ENCODE assay signal across 16 cellular contexts in genomic region chr13:51978836-51979556, GRCh38. TPM values are rescaled to one million over a fixed set of nuclear protein-coding genes. Genes with fewer than 3 reads are reported as not detected.
A peak's percentile ranks its signal among the peaks of the same experiment; 100 is the strongest.
DNase-seq lines count a peak whose midpoint lies in the region; ATAC-seq and TF ChIP-seq lines count a peak whose summit lies in the region.
"Had no signal": no experiment of that assay in that cellular context is flagged by ENCODE, and none has a peak within 500 bp of the region (broad histone marks: within the 10 kb centered on the region; RNA-seq: fewer than 3 reads in every experiment).

No MANE protein-coding gene starts in this region.

- H3K4me1 ChIP-seq in right cardiac atrium (ENCODE audit: control insufficient read depth, insufficient read depth, low read length) (peaks cover 6% of the 10 kb centered on the region), upper lobe of right lung (no peaks in the 10 kb centered on the region)

- CTCF ChIA-PET in activated CD8-positive, alpha-beta T cell treated with anti-CD3 and anti-CD28 coated beads for 36 hours (lab: Charles Lee), result interaction anchor here (0.7 to 1.2 kb wide), 2 partner anchors 130 to 164 kb away, joined by 3 read pairs; no protein-coding TSS in a partner anchor
- CTCF ChIA-PET in activated CD8-positive, alpha-beta T cell treated with anti-CD3 and anti-CD28 coated beads, Interleukin-2, amount 10 ng/mL, durations not matched to agents 7 days and 5 days (lab: Charles Lee), result interaction anchor here (1.2 kb wide), 1 partner anchor 13 kb away, joined by 3 read pairs; no protein-coding TSS in a partner anchor

- H3K27me3 ChIP-seq in right cardiac atrium (ENCODE audit: control insufficient read depth, insufficient read depth) (no peaks in the 10 kb centered on the region), upper lobe of right lung (no peaks in the 10 kb centered on the region)

- no peak overlapping the region for H3K4me3 ChIP-seq in right cardiac atrium (ENCODE audit: low read length)
- H3K4me3 ChIP-seq in upper lobe of right lung, result no peak overlapping the region

- no peaks in the 10 kb centered on the region for H3K36me3 Mint-ChIP-seq in activated CD8-positive, alpha-beta T cell treated with anti-CD3 and anti-CD28 coated beads for 36 hours (ENCODE audit: low read depth)
- H3K36me3 Mint-ChIP-seq in activated CD8-positive, alpha-beta T cell treated with anti-CD3 and anti-CD28 coated beads, Interleukin-2, amount 10 ng/mL, durations not matched to agents 7 days and 5 days (ENCODE audit: low read depth), result no peaks in the 10 kb centered on the region
- H3K36me3 Mint-ChIP-seq: CD4-positive, alpha-beta memory T cell; stimulated activated naive B cell treated with anti-CD40 and anti-IgM and Interleukin-4, amounts not matched to agents 10 μg/mL and 1 μg/mL and 100 μg/mL, for 72 hours had no signal

- no peak overlapping the region for H3K27ac Mint-ChIP-seq in activated CD8-positive, alpha-beta T cell treated with anti-CD3 and anti-CD28 coated beads for 36 hours
- no peak overlapping the region for H3K27ac Mint-ChIP-seq in activated CD8-positive, alpha-beta T cell treated with anti-CD3 and anti-CD28 coated beads, Interleukin-2, amount 10 ng/mL, durations not matched to agents 7 days and 5 days
- H3K27ac Mint-ChIP-seq: stimulated activated naive B cell treated with anti-CD40 and anti-IgM and Interleukin-4, amounts not matched to agents 10 μg/mL and 1 μg/mL and 100 μg/mL, for 72 hours; T-helper 1 cell treated with Interleukin-12 subunit alpha and Interleukin-12 subunit beta and Interleukin-4 antibody, amounts not matched to agents 30 μg/mL and 1 μg/mL, for 36 hours had no signal

- no peak overlapping the region for H3K27ac ChIP-seq in right cardiac atrium (ENCODE audit: low read length)
- no peak overlapping the region for H3K27ac ChIP-seq in upper lobe of right lung
- H3K27ac ChIP-seq: KMS-11 had no signal

- H3K4me3 Mint-ChIP-seq in activated CD8-positive, alpha-beta T cell treated with anti-CD3 and anti-CD28 coated beads for 36 hours, result no peak overlapping the region
- H3K4me3 Mint-ChIP-seq in activated CD8-positive, alpha-beta T cell treated with anti-CD3 and anti-CD28 coated beads, Interleukin-2, amount 10 ng/mL, durations not matched to agents 7 days and 5 days, result no peak overlapping the region
- H3K4me3 Mint-ChIP-seq: CD4-positive, alpha-beta memory T cell; stimulated activated naive B cell treated with anti-CD40 and anti-IgM and Interleukin-4, amounts not matched to agents 10 μg/mL and 1 μg/mL and 100 μg/mL, for 72 hours; T-helper 1 cell treated with Interleukin-12 subunit alpha and Interleukin-12 subunit beta and Interleukin-4 antibody, amounts not matched to agents 30 μg/mL and 1 μg/mL, for 36 hours had no signal

- POLR2A ChIA-PET in activated CD8-positive, alpha-beta T cell treated with anti-CD3 and anti-CD28 coated beads for 36 hours (lab: Charles Lee), result interaction anchor here (0.8 kb wide), 1 partner anchor 18 kb away, joined by 3 read pairs; no protein-coding TSS in a partner anchor
- POLR2A ChIA-PET in activated CD8-positive, alpha-beta T cell treated with anti-CD3 and anti-CD28 coated beads, Interleukin-2, amount 10 ng/mL, durations not matched to agents 7 days and 5 days (lab: Charles Lee), result interaction anchor here (0.6 kb wide), 1 partner anchor 21 kb away, joined by 3 read pairs; no protein-coding TSS in a partner anchor

- WGBS in right cardiac atrium, result 50% methylated on average over 4 of the region's 4 CpGs

- DNase-seq in activated CD8-positive, alpha-beta T cell treated with anti-CD3 and anti-CD28 coated beads for 36 hours, result no peak
- no peak for DNase-seq in activated CD8-positive, alpha-beta T cell treated with anti-CD3 and anti-CD28 coated beads, Interleukin-2, amount 10 ng/mL, durations not matched to agents 7 days and 5 days
- peak in 1 of 3 donors; percentile 43 for DNase-seq in right cardiac atrium
- no peak for DNase-seq in upper lobe of right lung
- DNase-seq: activated CD4-positive, alpha-beta T cell treated with anti-CD3 and anti-CD28 coated beads for 1 hour; activated naive CD4-positive, alpha-beta T cell treated with anti-CD3 and anti-CD28 coated beads, Interleukin-2, amount 50 U/mL, for 16 hours; CD4-positive, alpha-beta memory T cell; NCI-H1436; posterior cingulate gyrus; SHP77; stimulated activated naive B cell treated with anti-CD40 and anti-IgM and Interleukin-4, amounts not matched to agents 10 μg/mL and 1 μg/mL and 100 μg/mL, for 72 hours; trophoblast cell had no signal

- no peaks in the 10 kb centered on the region for H3K9me3 ChIP-seq in right cardiac atrium (ENCODE audit: control insufficient read depth, low read length)
- no peaks in the 10 kb centered on the region for H3K9me3 ChIP-seq in upper lobe of right lung

- H3K9me3 Mint-ChIP-seq in activated CD8-positive, alpha-beta T cell treated with anti-CD3 and anti-CD28 coated beads for 36 hours, result no peaks in the 10 kb centered on the region
- no peaks in the 10 kb centered on the region for H3K9me3 Mint-ChIP-seq in activated CD8-positive, alpha-beta T cell treated with anti-CD3 and anti-CD28 coated beads, Interleukin-2, amount 10 ng/mL, durations not matched to agents 7 days and 5 days (ENCODE audit: insufficient read depth)
- H3K9me3 Mint-ChIP-seq: stimulated activated naive B cell treated with anti-CD40 and anti-IgM and Interleukin-4, amounts not matched to agents 10 μg/mL and 1 μg/mL and 100 μg/mL, for 72 hours; T-helper 1 cell treated with Interleukin-12 subunit alpha and Interleukin-12 subunit beta and Interleukin-4 antibody, amounts not matched to agents 30 μg/mL and 1 μg/mL, for 36 hours had no signal

- intact Hi-C loops in activated CD8-positive, alpha-beta T cell treated with anti-CD3 and anti-CD28 coated beads for 36 hours (cut with micrococcal nuclease), result no loop called here
- intact Hi-C loops in right cardiac atrium (cut with DNase I) (no loop called here), upper lobe of right lung (cut with DNase I) (no loop called here)

- H3K36me3 ChIP-seq in upper lobe of right lung, result no peaks in the 10 kb centered on the region

- no peak for TF ChIP-seq CTCF in activated CD8-positive, alpha-beta T cell treated with anti-CD3 and anti-CD28 coated beads for 36 hours (IDR thresholded peaks at IDR 0.05)
- no peak for TF ChIP-seq CTCF in upper lobe of right lung (IDR thresholded peaks at IDR 0.05)

- ATAC-seq in activated CD8-positive, alpha-beta T cell treated with anti-CD3 and anti-CD28 coated beads for 36 hours, result peak; percentile 65
- ATAC-seq in activated CD8-positive, alpha-beta T cell treated with anti-CD3 and anti-CD28 coated beads, Interleukin-2, amount 10 ng/mL, durations not matched to agents 7 days and 5 days, result no peak
- ATAC-seq in right cardiac atrium (peak; percentile 61 to 84), upper lobe of right lung (peak; percentile 74), GM18498 (IDR thresholded peaks at IDR 0.05; ENCODE audit: unreplicated experiment) (no peak), GM18868 (IDR thresholded peaks at IDR 0.05; ENCODE audit: unreplicated experiment) (no peak)
- ATAC-seq: stimulated activated naive B cell treated with anti-CD40 and anti-IgM and Interleukin-4, amounts not matched to agents 10 μg/mL and 1 μg/mL and 100 μg/mL, for 72 hours had no signal

- no peaks in the 10 kb centered on the region for H3K4me1 Mint-ChIP-seq in activated CD8-positive, alpha-beta T cell treated with anti-CD3 and anti-CD28 coated beads for 36 hours (ENCODE audit: low read depth)
- H3K4me1 Mint-ChIP-seq in activated CD8-positive, alpha-beta T cell treated with anti-CD3 and anti-CD28 coated beads, Interleukin-2, amount 10 ng/mL, durations not matched to agents 7 days and 5 days (ENCODE audit: low read depth), result no peaks in the 10 kb centered on the region
- H3K4me1 Mint-ChIP-seq: CD4-positive, alpha-beta memory T cell; stimulated activated naive B cell treated with anti-CD40 and anti-IgM and Interleukin-4, amounts not matched to agents 10 μg/mL and 1 μg/mL and 100 μg/mL, for 72 hours had no signal

- H3K27me3 Mint-ChIP-seq in activated CD8-positive, alpha-beta T cell treated with anti-CD3 and anti-CD28 coated beads for 36 hours, result no peaks in the 10 kb centered on the region
- H3K27me3 Mint-ChIP-seq in activated CD8-positive, alpha-beta T cell treated with anti-CD3 and anti-CD28 coated beads, Interleukin-2, amount 10 ng/mL, durations not matched to agents 7 days and 5 days (ENCODE audit: low read depth), result peaks cover under 1% of the 10 kb centered on the region

RNA-seq across cellular contexts. Expression of gene ATP7B, which starts 32.3 kb away (rescaled TPM):
- total RNA-seq in activated CD8-positive, alpha-beta T cell treated with anti-CD3 and anti-CD28 coated beads for 36 hours, result 1 to 10 TPM; 1.1 TPM
- total RNA-seq in activated CD8-positive, alpha-beta T cell treated with anti-CD3 and anti-CD28 coated beads, Interleukin-2, amount 10 ng/mL, durations not matched to agents 7 days and 5 days, result under 1 TPM; 0.29 to 0.37 TPM
- total RNA-seq in right cardiac atrium (1 to 10 TPM; 4.7 to 6.4 (median 5.6) TPM), upper lobe of right lung (5.8 TPM)
- 2.4 TPM for polyA plus RNA-seq in right cardiac atrium

RNA-seq across cellular contexts. Expression of gene ALG11, which starts 33.2 kb away (rescaled TPM):
- total RNA-seq in activated CD8-positive, alpha-beta T cell treated with anti-CD3 and anti-CD28 coated beads for 36 hours, result 10 to 100 TPM; 21.0 to 22.6 TPM
- 10 to 100 TPM; 22.9 to 28.3 TPM for total RNA-seq in activated CD8-positive, alpha-beta T cell treated with anti-CD3 and anti-CD28 coated beads, Interleukin-2, amount 10 ng/mL, durations not matched to agents 7 days and 5 days
- 10 to 100 TPM; 23.9 to 32.2 (median 26.5) TPM for total RNA-seq in right cardiac atrium
- polyA plus RNA-seq in right cardiac atrium, result 4.3 TPM
- total RNA-seq in upper lobe of right lung, result 38.4 TPM

RNA-seq across cellular contexts. Expression of gene UTP14C, which starts 45.5 kb away (rescaled TPM):
- 1 to 10 TPM; 7.2 to 7.3 TPM for total RNA-seq in activated CD8-positive, alpha-beta T cell treated with anti-CD3 and anti-CD28 coated beads for 36 hours
- total RNA-seq in activated CD8-positive, alpha-beta T cell treated with anti-CD3 and anti-CD28 coated beads, Interleukin-2, amount 10 ng/mL, durations not matched to agents 7 days and 5 days, result 10 to 100 TPM in 1 of 2 experiments, 1 to 10 TPM in 1; 8.5 to 10.5 TPM
- total RNA-seq in right cardiac atrium, result 10 to 100 TPM; 13.9 to 17.3 (median 15.6) TPM
- 5.5 TPM for polyA plus RNA-seq in right cardiac atrium
- 20.5 TPM for total RNA-seq in upper lobe of right lung

Comparison
In these comparisons a context has a peak if more than half of its experiments do, and no peak if none do; other contexts are left out.
1. ATAC-seq: peak in activated CD8-positive, alpha-beta T cell treated with anti-CD3 and anti-CD28 coated beads for 36 hours (single experiment), right cardiac atrium (2 of 2) and upper lobe of right lung (single experiment); none in activated CD8-positive, alpha-beta T cell treated with anti-CD3 and anti-CD28 coated beads, Interleukin-2, amount 10 ng/mL, durations not matched to agents 7 days and 5 days (single experiment), GM18498 (single experiment) and GM18868 (single experiment).